14 cellular contexts compared by ENCODE assay signal in the genomic region with DNA sequence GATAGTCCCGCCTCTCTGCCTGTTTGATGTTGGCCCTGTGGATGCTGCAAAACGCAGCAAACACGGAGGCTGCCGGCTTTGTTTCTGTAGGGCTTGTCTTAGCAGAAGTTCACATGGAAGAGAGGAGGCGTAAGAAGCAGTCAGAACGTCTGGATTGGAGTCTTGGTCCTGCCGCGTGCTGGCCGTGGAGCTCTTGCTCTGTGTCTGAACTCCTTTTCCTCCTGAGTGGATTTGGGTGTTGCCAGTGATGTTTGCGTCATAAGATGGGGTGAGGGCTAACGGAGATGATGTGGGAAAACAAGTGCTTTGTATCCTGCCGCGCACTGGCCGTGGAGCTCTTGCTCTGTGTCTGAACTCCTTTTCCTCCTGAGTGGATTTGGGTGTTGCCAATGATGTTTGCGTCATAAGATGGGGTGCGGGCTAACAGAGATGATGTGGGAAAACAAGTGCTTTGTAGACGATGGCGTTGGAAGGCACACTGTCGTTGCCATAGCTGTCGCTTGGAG.
"Had no signal": no experiment of that assay in that cellular context is flagged by ENCODE, and none has a peak within 500 bp of the region (broad histone marks: within the 10 kb centered on the region; RNA-seq: fewer than 3 reads in every experiment).

No MANE protein-coding gene starts in this region.

- H3K27me3 ChIP-seq: body of pancreas had no signal

- H3K36me3 Mint-ChIP-seq: activated naive CD4-positive, alpha-beta T cell treated with anti-CD3 and anti-CD28 coated beads, Interleukin-2, amount 10 ng/mL, durations not matched to agents 7 days and 5 days had no signal

- ATAC-seq: body of pancreas, esophagus mucosa, WTC11 had no signal

- H3K27ac ChIP-seq: body of pancreas, prostate gland had no signal

- H3K9me3 ChIP-seq: body of pancreas, prostate gland had no signal

- DNase-seq: activated CD4-positive, alpha-beta T cell treated with anti-CD3 and anti-CD28 coated beads for 48 hours; activated naive CD4-positive, alpha-beta T cell treated with anti-CD3 and anti-CD28 coated beads, Interleukin-2, amount 10 ng/mL, durations not matched to agents 7 days and 5 days; amniotic stem cell; body of pancreas; dermis blood vessel endothelial cell; immature natural killer cell; mammary epithelial cell; nephron progenitor cell; stimulated activated CD4-positive, alpha-beta T cell treated with anti-CD3 and anti-CD28 coated beads, Interleukin-2, amount 100 ng/mL, for 48 hours; stimulated activated naive CD4-positive, alpha-beta T cell treated with Interleukin-2 at 50 U/mL for 16 hours had no signal

- H3K4me1 ChIP-seq: body of pancreas, prostate gland had no signal

- H3K9me3 Mint-ChIP-seq: activated naive CD4-positive, alpha-beta T cell treated with anti-CD3 and anti-CD28 coated beads, Interleukin-2, amount 10 ng/mL, durations not matched to agents 7 days and 5 days; immature natural killer cell; nephron progenitor cell; T-helper 1 cell treated with Interleukin-12 subunit alpha and Interleukin-12 subunit beta and Interleukin-4 antibody, amounts not matched to agents 30 μg/mL and 1 μg/mL, for 36 hours; WTC11 had no signal

- H3K4me3 ChIP-seq: body of pancreas, prostate gland had no signal

- H3K27ac Mint-ChIP-seq: activated naive CD4-positive, alpha-beta T cell treated with anti-CD3 and anti-CD28 coated beads, Interleukin-2, amount 10 ng/mL, durations not matched to agents 7 days and 5 days; immature natural killer cell; nephron progenitor cell; T-helper 1 cell treated with Interleukin-12 subunit alpha and Interleukin-12 subunit beta and Interleukin-4 antibody, amounts not matched to agents 30 μg/mL and 1 μg/mL, for 36 hours had no signal

- H3K4me3 Mint-ChIP-seq: activated naive CD4-positive, alpha-beta T cell treated with anti-CD3 and anti-CD28 coated beads, Interleukin-2, amount 10 ng/mL, durations not matched to agents 7 days and 5 days; immature natural killer cell; nephron progenitor cell; T-helper 1 cell treated with Interleukin-12 subunit alpha and Interleukin-12 subunit beta and Interleukin-4 antibody, amounts not matched to agents 30 μg/mL and 1 μg/mL, for 36 hours; WTC11 had no signal

- H3K36me3 ChIP-seq: prostate gland had no signal

- H3K4me1 Mint-ChIP-seq: activated naive CD4-positive, alpha-beta T cell treated with anti-CD3 and anti-CD28 coated beads, Interleukin-2, amount 10 ng/mL, durations not matched to agents 7 days and 5 days had no signal
